ENCODE assay signal across 13 cellular contexts in genomic region chr20:57167971-57168693, GRCh38.
DNase-seq lines count a peak whose midpoint lies in the region; ATAC-seq and TF ChIP-seq lines count a peak whose summit lies in the region.
"Had no signal": no experiment of that assay in that cellular context is flagged by ENCODE, and none has a peak within 500 bp of the region (broad histone marks: within the 10 kb centered on the region; RNA-seq: fewer than 3 reads in every experiment).

No MANE protein-coding gene starts in this region.

- TF ChIP-seq CTCF in lower lobe of right lung (IDR thresholded peaks at IDR 0.05) (no peak), thyroid gland (IDR thresholded peaks at IDR 0.05) (peak in 2 of 6 experiments; percentile 4 to 38), WERI-Rb-1 (IDR thresholded peaks at IDR 0.05; ENCODE audit: low read depth, low read length) (no peak)

- DNase-seq in H4 (ENCODE audit: low spot score) (peak; percentile 70), caudate nucleus (lab: John Stamatoyannopoulos, UW) (peak in 4 of 61 donors; percentile 4 to 26 (median 6)), lower lobe of right lung (no peak), thyroid gland (peak; percentile 91 to 94), WERI-Rb-1 (no peak)
- no peak for DNase-seq in activated CD4-positive, alpha-beta T cell treated with anti-CD3 and anti-CD28 coated beads for 1 hour
- DNase-seq: activated CD8-positive, alpha-beta memory T cell treated with anti-CD3 and anti-CD28 coated beads, Interleukin-2, amount 50 U/mL, for 4 hours; adrenal gland; CD8-positive, alpha-beta T cell; NCI-H1436 treated with DMSO at 0.1 percent for 48 hours; stimulated activated CD4-positive, alpha-beta T cell treated with anti-CD3 and anti-CD28 coated beads, Interleukin-4, amount 100 ng/mL, for 4 hours had no signal

- TF ChIP-seq POLR2A in thyroid gland (IDR thresholded peaks at IDR 0.05) = no peak

- no peaks in the 10 kb centered on the region for H3K9me3 ChIP-seq in lower lobe of right lung
- H3K9me3 ChIP-seq in thyroid gland = no peaks in the 10 kb centered on the region
- peaks cover 2% of the 10 kb centered on the region for H3K9me3 ChIP-seq in WERI-Rb-1 (ENCODE audit: severe bottlenecking)
- H3K9me3 ChIP-seq: adrenal gland had no signal

- ATAC-seq in lower lobe of right lung (peak; percentile 41 to 48), GM19397 (IDR thresholded peaks at IDR 0.05; ENCODE audit: unreplicated experiment) (no peak), GM18519 (IDR thresholded peaks at IDR 0.05; ENCODE audit: low FRiP score, unreplicated experiment) (no peak)
- ATAC-seq: CD8-positive, alpha-beta T cell had no signal

- H3K36me3 ChIP-seq in lower lobe of right lung (no peaks in the 10 kb centered on the region), thyroid gland (peaks cover 0 to 7% of the 10 kb centered on the region in 2 donors), WERI-Rb-1 (no peaks in the 10 kb centered on the region)
- H3K36me3 ChIP-seq: adrenal gland had no signal

- H3K27me3 ChIP-seq in lower lobe of right lung (ENCODE audit: low read depth) = no peaks in the 10 kb centered on the region
- H3K27me3 ChIP-seq in thyroid gland = no peaks in the 10 kb centered on the region
- peaks cover 20% of the 10 kb centered on the region for H3K27me3 ChIP-seq in WERI-Rb-1 (ENCODE audit: insufficient read depth, low read depth, severe bottlenecking)
- H3K27me3 ChIP-seq: adrenal gland had no signal

- H3K4me1 ChIP-seq in lower lobe of right lung = no peaks in the 10 kb centered on the region
- H3K4me1 ChIP-seq in thyroid gland = peaks cover 11 to 15% of the 10 kb centered on the region in 2 donors
- H3K4me1 ChIP-seq: adrenal gland had no signal

- intact Hi-C loops in lower lobe of right lung (cut with DNase I) (no loop called here), thyroid gland (cut with DNase I) (no loop called here)

- H3K27ac ChIP-seq in caudate nucleus (ENCODE audit: low read depth, low read length) = peak overlapping the region; percentile 30
- peak overlapping the region; percentile 36 for H3K27ac ChIP-seq in lower lobe of right lung
- H3K27ac ChIP-seq in thyroid gland = peak overlapping the region; percentile 76 to 94 (median 82)
- H3K27ac ChIP-seq in WERI-Rb-1 = no peak overlapping the region
- H3K27ac ChIP-seq: adrenal gland had no signal

- 42 to 43% methylated on average over 24 to 26 of the region's 26 CpGs for WGBS in thyroid gland, 2 donors

- H3K4me3 ChIP-seq in lower lobe of right lung (no peak overlapping the region), thyroid gland (replicated peaks in 1 of 3) (no peak overlapping the region), WERI-Rb-1 (ENCODE audit: low read depth, low read length) (no peak overlapping the region)
- H3K4me3 ChIP-seq: adrenal gland had no signal

Comparison
In these comparisons a context has a peak if more than half of its experiments do, and no peak if none do; other contexts are left out.
1. DNase-seq: peak in H4 (single experiment) and thyroid gland (2 of 2); none in lower lobe of right lung (single experiment), WERI-Rb-1 (single experiment) and activated CD4-positive, alpha-beta T cell treated with anti-CD3 and anti-CD28 coated beads for 1 hour (single experiment).
2. ATAC-seq: peak in lower lobe of right lung (2 of 2); none in GM19397 (single experiment) and GM18519 (single experiment).